Comparison of ENCODE assay signal across 1 cellular context in the genomic region with DNA sequence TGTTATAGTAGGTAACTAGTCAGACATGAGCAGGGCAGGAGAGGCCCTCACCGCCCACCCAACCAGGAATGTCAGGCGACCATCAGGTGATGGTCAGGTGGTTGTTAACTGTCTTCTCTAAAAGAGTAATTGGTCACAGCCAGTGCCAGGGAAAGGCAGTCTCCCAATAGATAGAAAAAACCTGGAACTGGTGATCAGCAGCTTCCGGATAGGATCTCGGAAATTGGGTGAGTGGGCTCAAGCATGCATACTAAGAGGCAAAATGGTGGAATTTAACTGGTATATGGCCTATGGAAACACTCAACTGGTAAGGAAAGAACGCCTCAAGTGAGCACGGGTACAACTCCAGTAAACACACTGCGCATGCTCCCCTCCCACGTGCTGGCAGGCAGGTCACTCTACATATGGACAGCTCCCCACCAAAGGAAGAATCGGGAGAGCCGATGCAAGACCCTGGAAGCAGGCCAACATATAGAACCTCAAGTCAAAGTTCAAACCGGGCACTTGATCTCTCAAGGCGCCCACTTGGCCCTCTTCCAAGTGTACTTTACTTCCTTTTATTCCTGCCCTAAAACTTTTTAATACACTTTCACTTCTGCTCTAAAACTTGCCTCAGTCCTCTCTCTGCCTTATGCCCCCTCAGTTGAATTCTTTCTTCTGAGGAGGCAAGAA.
TF ChIP-seq lines count a peak whose summit lies in the region.

No MANE protein-coding gene starts in this region.

TF ChIP-seq in GM12878, 131 proteins besides CTCF, POLR2A, EP300 and RAD21:
- TF ChIP-seq SPI1 (IDR thresholded peaks at IDR 0.05; ENCODE audit: borderline replicate concordance, insufficient read depth, low read depth, low read length) (peak; percentile 5; the same call in 1 of the 2 replicates), SKIL (IDR thresholded peaks at IDR 0.05; ENCODE audit: low read depth, poor library complexity, severe bottlenecking) (no peak)
TF ChIP-seq in GM12878: peak in this region for 1.
